ENCODE assay signal across 10 cellular contexts in the genomic region with DNA sequence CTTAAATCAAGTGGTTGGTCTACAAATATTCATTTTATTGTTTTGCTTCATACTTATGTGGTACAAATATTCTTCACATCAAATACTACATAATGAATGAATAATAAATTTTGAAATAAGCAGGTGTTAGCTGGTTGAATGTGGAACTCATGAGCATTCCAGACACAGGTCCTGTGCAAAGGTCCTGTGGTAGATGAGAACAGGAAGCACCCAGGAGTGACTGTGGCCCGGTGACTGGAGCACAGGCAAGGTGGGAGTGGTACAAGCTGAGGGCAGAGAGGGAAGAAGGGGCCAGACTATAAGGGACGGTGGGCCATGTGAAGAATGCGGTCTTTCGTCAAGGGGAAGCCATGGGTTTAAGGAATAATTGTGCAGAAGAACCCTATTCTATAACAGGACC. TPM values are rescaled to one million over a fixed set of nuclear protein-coding genes. Genes with fewer than 3 reads are reported as not detected.
"Had no signal": no experiment of that assay in that cellular context is flagged by ENCODE, and none has a peak within 500 bp of the region (broad histone marks: within the 10 kb centered on the region; RNA-seq: fewer than 3 reads in every experiment).

No MANE protein-coding gene starts in this region.

- ATAC-seq: GM23338, HCT116, HepG2 had no signal

- H3K9me3 ChIP-seq: HAP-1 had no signal

- H2AFZ ChIP-seq: GM23338 had no signal

- H3K4me2 ChIP-seq: GM23338 had no signal

- H3K27me3 Mint-ChIP-seq: IgD-negative memory B cell had no signal

- H3K4me1 Mint-ChIP-seq: GM23338, IgD-negative memory B cell had no signal

- H3K9me3 Mint-ChIP-seq: GM23338, IgD-negative memory B cell had no signal

- H3K27ac ChIP-seq: HL-60 had no signal

- H3K4me3 ChIP-seq: GM23338, HAP-1 had no signal

- H3K36me3 ChIP-seq: HAP-1 had no signal

- H3K4me3 Mint-ChIP-seq: GM23338, IgD-negative memory B cell had no signal

- H3K27ac Mint-ChIP-seq: GM23338, IgD-negative memory B cell had no signal

- FAIRE-seq: HepG2 had no signal

- DNase-seq: H7, KG1 had no signal

- H3K4me1 ChIP-seq: HAP-1 had no signal

RNA-seq across cellular contexts. Expression of a gene that starts 26.2 kb away (rescaled TPM):
- total RNA-seq: H4, HepG2, HT1080 had no signal
- polyA plus RNA-seq: GM23338, HepG2, IgD-negative memory B cell had no signal
